8 cellular contexts compared by ENCODE assay signal in genomic region chr16:77213542-77214108, GRCh38. TPM values are rescaled to one million over a fixed set of nuclear protein-coding genes. Genes with fewer than 3 reads are reported as not detected.
DNase-seq lines count a peak whose midpoint lies in the region; ATAC-seq and TF ChIP-seq lines count a peak whose summit lies in the region.

No MANE protein-coding gene starts in this region.

- H3K9me3 Mint-ChIP-seq in endodermal cell, result no peaks in the 10 kb centered on the region

- DNase-seq in G401 (ENCODE audit: low spot score) (peak; percentile 56), NCI-H69 (lab: John Stamatoyannopoulos, UW) (peak; percentile 57), endodermal cell (no peak), occipital lobe (lab: John Stamatoyannopoulos, UW) (peak; percentile 15), prostate gland (ENCODE audit: low spot score) (no peak)
- DNase-seq in activated CD4-positive, CD25-positive, alpha-beta regulatory T cell (lab: John Stamatoyannopoulos, UW), result no peak

- H3K9ac ChIP-seq in endodermal cell (ENCODE audit: extremely low read depth, low read length, poor library complexity, severe bottlenecking), result no peak overlapping the region

- 95 to 96% methylated on average over 12 to 15 of the region's 15 CpGs for WGBS in endodermal cell (ENCODE audit: insufficient coverage in 1 of 2, insufficient read length in 1 of 2), 2 experiments
- WGBS in gastroesophageal sphincter (ENCODE audit: low coverage in 1 of 2), 2 donors, result 83% methylated on average over 12 of the region's 15 CpGs; no CpG with 5 or more reads in 1 of the 2 donors
- 83% methylated on average over 15 of the region's 15 CpGs for WGBS in prostate gland

- peaks cover 10% of the 10 kb centered on the region for H3K4me1 Mint-ChIP-seq in endodermal cell

- H3K9me3 ChIP-seq in endodermal cell (ENCODE audit: control insufficient read depth, low read length) (no peaks in the 10 kb centered on the region), gastroesophageal sphincter (no peaks in the 10 kb centered on the region), prostate gland (no peaks in the 10 kb centered on the region)

- TF ChIP-seq CTCF in endodermal cell (conservative IDR thresholded peaks at IDR 0.05) (no peak), gastroesophageal sphincter (IDR thresholded peaks at IDR 0.05) (no peak), prostate gland (IDR thresholded peaks at IDR 0.05) (no peak)

- H3K27ac ChIP-seq in endodermal cell (ENCODE audit: low read depth, low read length), result no peak overlapping the region
- H3K27ac ChIP-seq in gastroesophageal sphincter, result no peak overlapping the region
- H3K27ac ChIP-seq in prostate gland, result no peak overlapping the region

- no peak overlapping the region for H3K4me3 ChIP-seq in endodermal cell (ENCODE audit: low read length)
- H3K4me3 ChIP-seq in gastroesophageal sphincter, result no peak overlapping the region
- no peak overlapping the region for H3K4me3 ChIP-seq in prostate gland

- TF ChIP-seq POLR2A in gastroesophageal sphincter (IDR thresholded peaks at IDR 0.05) (no peak), prostate gland (IDR thresholded peaks at IDR 0.05) (no peak)

- in situ Hi-C loops in G401 (cut with HindIII; ENCODE audit: low sequenced_read_pairs), result no loop called here

- no peaks in the 10 kb centered on the region for H3K27me3 ChIP-seq in endodermal cell (ENCODE audit: control insufficient read depth, insufficient read depth, low read length, poor library complexity, severe bottlenecking)
- peaks cover 27% of the 10 kb centered on the region for H3K27me3 ChIP-seq in gastroesophageal sphincter
- H3K27me3 ChIP-seq in prostate gland (replicated peaks; ENCODE audit: insufficient read depth), result no peaks in the 10 kb centered on the region

- intact Hi-C loops in prostate gland (cut with DNase I), result no loop called here

- H3K4me1 ChIP-seq in endodermal cell (ENCODE audit: control insufficient read depth, insufficient read depth, low read length) (no peaks in the 10 kb centered on the region), gastroesophageal sphincter (peaks cover 0 to 21% (median 0%) of the 10 kb centered on the region in 3 donors), prostate gland (replicated peaks) (peaks cover 4% of the 10 kb centered on the region)

- H3K36me3 ChIP-seq in endodermal cell (ENCODE audit: control insufficient read depth, insufficient read depth, low read length) (no peaks in the 10 kb centered on the region), gastroesophageal sphincter (no peaks in the 10 kb centered on the region), prostate gland (no peaks in the 10 kb centered on the region)

- H3K4me3 Mint-ChIP-seq in endodermal cell, result peak overlapping the region; percentile 67

- no peak overlapping the region for H3K27ac Mint-ChIP-seq in endodermal cell

- peaks cover 24% of the 10 kb centered on the region for H3K27me3 Mint-ChIP-seq in endodermal cell (ENCODE audit: insufficient read depth)

- ATAC-seq in gastroesophageal sphincter (no peak), GM19397 (IDR thresholded peaks at IDR 0.05; ENCODE audit: unreplicated experiment) (no peak)

- no peaks in the 10 kb centered on the region for H3K36me3 Mint-ChIP-seq in endodermal cell (ENCODE audit: low read depth)

- no peak for TF ChIP-seq EP300 in gastroesophageal sphincter (IDR thresholded peaks at IDR 0.05)

RNA-seq across cellular contexts. Expression of gene SYCE1L, which starts 14.4 kb away (rescaled TPM):
- total RNA-seq in G401 (2014; rRNA removed; shearing (Covaris generic)), result not detected in 2 replicates
- total RNA-seq in endodermal cell (10 to 100 TPM; 13.6 to 19.9 TPM), occipital lobe (not detected), gastroesophageal sphincter (1 to 10 TPM in 2 of 4 donors, under 1 TPM in 1, not detected in 1; 0.67 to 2.6 (median 1.2) TPM), prostate gland (1 to 10 TPM; 2.3 to 3.4 TPM)
- polyA plus RNA-seq in endodermal cell (2013, experiment 1 of 2), result 6.9 TPM
- 8.0 TPM for polyA plus RNA-seq in endodermal cell (2013, experiment 2 of 2)

RNA-seq across cellular contexts. Expression of gene MON1B, which starts 22.6 kb away (rescaled TPM):
- 0.92 and 2.0 TPM in 2 replicates for total RNA-seq in G401 (2014; rRNA removed; shearing (Covaris generic))
- total RNA-seq in endodermal cell, result 10 to 100 TPM; 43.6 to 45.7 TPM
- polyA plus RNA-seq in endodermal cell (2013, experiment 1 of 2), result 26.8 TPM
- polyA plus RNA-seq in endodermal cell (2013, experiment 2 of 2), result 24.0 TPM
- 8.3 TPM for total RNA-seq in occipital lobe
- 10 to 100 TPM; 19.1 to 26.1 (median 23.3) TPM for total RNA-seq in gastroesophageal sphincter
- total RNA-seq in prostate gland, result 100 to 1,000 TPM in 1 of 2 donors, 10 to 100 TPM in 1; 53.9 to 116 TPM

Comparison
In these comparisons a context has a peak if more than half of its experiments do, and no peak if none do; other contexts are left out.
1. DNase-seq: peak in G401 (single experiment), NCI-H69 (single experiment) and occipital lobe (single experiment); none in endodermal cell (single experiment), prostate gland (single experiment) and activated CD4-positive, CD25-positive, alpha-beta regulatory T cell (0 of 4).